3 cellular contexts compared by ENCODE assay signal in the genomic region with DNA sequence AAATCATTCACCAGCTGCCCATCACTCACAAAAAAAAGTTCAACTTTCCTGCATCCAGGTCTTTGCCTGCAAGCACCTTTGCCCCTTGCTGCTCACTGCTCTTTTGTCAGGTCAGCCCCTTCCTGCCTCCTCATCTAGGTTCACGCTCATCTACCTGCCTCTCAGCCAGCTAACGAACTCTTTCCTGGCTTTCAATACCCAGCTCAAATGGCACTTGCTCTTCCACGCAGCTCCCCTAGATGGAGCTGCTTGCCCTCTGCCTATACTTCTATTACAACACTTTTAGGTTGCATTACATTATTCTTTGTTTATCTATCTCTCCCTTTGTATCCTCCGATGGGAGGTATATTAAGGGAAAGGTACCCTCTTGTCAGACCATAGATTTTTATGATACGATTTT.
A peak's percentile ranks its signal among the peaks of the same experiment; 100 is the strongest.
TF ChIP-seq lines count a peak whose summit lies in the region.

No MANE protein-coding gene starts in this region.

TF ChIP-seq in IMR-90, 13 proteins besides CTCF, POLR2A, EP300 and RAD21:
- TF ChIP-seq RFX5 (IDR thresholded peaks at IDR 0.05; ENCODE audit: low read depth, low read length), result no peak
- TF ChIP-seq FOS (IDR thresholded peaks at IDR 0.05; ENCODE audit: low read depth, low read length), result no peak
- TF ChIP-seq MAZ (IDR thresholded peaks at IDR 0.05; ENCODE audit: borderline replicate concordance, low read depth, low read length), result no peak
- no peak for TF ChIP-seq ELK1 (IDR thresholded peaks at IDR 0.05; ENCODE audit: borderline replicate concordance, low read depth, low read length)
- TF ChIP-seq CEBPB (IDR thresholded peaks at IDR 0.05; ENCODE audit: low read depth, low read length), result no peak
- TF ChIP-seq NFE2L2 (IDR thresholded peaks at IDR 0.05; ENCODE audit: low read depth, low read length), result no peak
- TF ChIP-seq, protein P1, sequence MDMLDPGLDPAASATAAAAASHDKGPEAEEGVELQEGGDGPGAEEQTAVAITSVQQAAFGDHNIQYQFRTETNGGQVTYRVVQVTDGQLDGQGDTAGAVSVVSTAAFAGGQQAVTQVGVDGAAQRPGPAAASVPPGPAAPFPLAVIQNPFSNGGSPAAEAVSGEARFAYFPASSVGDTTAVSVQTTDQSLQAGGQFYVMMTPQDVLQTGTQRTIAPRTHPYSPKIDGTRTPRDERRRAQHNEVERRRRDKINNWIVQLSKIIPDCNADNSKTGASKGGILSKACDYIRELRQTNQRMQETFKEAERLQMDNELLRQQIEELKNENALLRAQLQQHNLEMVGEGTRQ (IDR thresholded peaks at IDR 0.05; ENCODE audit: low read depth, low read length), result no peak
- TF ChIP-seq CHD1 (IDR thresholded peaks at IDR 0.05; ENCODE audit: low read depth, low read length), result no peak

TF ChIP-seq in K562, 482 proteins besides CTCF, POLR2A, EP300 and RAD21:
- TF ChIP-seq TRIM28 (IDR thresholded peaks at IDR 0.05) (peak; percentile 75; the same call in 1 of the 2 replicates), ZFP1 (CRISPR knock-in tag; IDR thresholded peaks at IDR 0.05) (peak; percentile 100), KDM5B (IDR thresholded peaks at IDR 0.05; ENCODE audit: insufficient replicate concordance, low read depth, low read length) (no peak), CBX3 (IDR thresholded peaks at IDR 0.05; ENCODE audit: borderline replicate concordance in 1 of 2, low read length in 2 of 2) (peak in 1 of 2 experiments; percentile 61; a peak in 1 of 3 replicates), TEAD2 (tag; IDR thresholded peaks at IDR 0.05) (no peak), CEBPB (tag; IDR thresholded peaks at IDR 0.05) (peak; percentile 45; the same call in 1 of the 2 replicates), TRIM24 (IDR thresholded peaks at IDR 0.05) (peak in 1 of 2 experiments; percentile 17; a peak in 1 of 4 replicates)
TF ChIP-seq in K562: peak in this region for 5.

TF ChIP-seq in neural cell, 6 proteins besides CTCF, POLR2A, EP300 and RAD21:
- TF ChIP-seq TAF1 (IDR thresholded peaks at IDR 0.05; ENCODE audit: low read depth) (no peak), REST (IDR thresholded peaks at IDR 0.05; ENCODE audit: borderline replicate concordance) (no peak), SMC3 (conservative IDR thresholded peaks at IDR 0.05; ENCODE audit: poor library complexity) (no peak), EZH2 (IDR thresholded peaks at IDR 0.05; ENCODE audit: borderline replicate concordance, insufficient read depth, low read length, poor library complexity, severe bottlenecking) (no peak)
